In genomic region chr7:99036531-99037175, GRCh38 we compare ENCODE assay signal across 8 cellular contexts.
DNase-seq lines count a peak whose midpoint lies in the region; ATAC-seq and TF ChIP-seq lines count a peak whose summit lies in the region.
"Had no signal": no experiment of that assay in that cellular context is flagged by ENCODE, and none has a peak within 500 bp of the region (broad histone marks: within the 10 kb centered on the region; RNA-seq: fewer than 3 reads in every experiment).

No MANE protein-coding gene starts in this region.

- DNase-seq in PC-9 (no peak), fibroblast of villous mesenchyme (ENCODE audit: low read depth) (peak; percentile 18), sciatic nerve (ENCODE audit: low spot score) (no peak), natural killer cell (no peak), NCI-H510A treated with DMSO at 0.1 percent for 48 hours (lab: John Stamatoyannopoulos, UW) (no peak)
- no peak for DNase-seq in stimulated activated CD8-positive, alpha-beta memory T cell treated with anti-CD3 and anti-CD28 coated beads, Interleukin-4, amount 100 ng/mL, for 48 hours
- DNase-seq: naive B cell had no signal

- peak; percentile 14; the same call in 1 of the 2 replicates for TF ChIP-seq CTCF in GM12875 (IDR thresholded peaks at IDR 0.05; ENCODE audit: borderline replicate concordance, insufficient read depth, low read depth, low read length)
- TF ChIP-seq CTCF in PC-9 (conservative IDR thresholded peaks at IDR 0.05) = peak; percentile 45; the same call in 1 of the 2 replicates
- peak; percentile 37 for TF ChIP-seq CTCF in fibroblast of villous mesenchyme (IDR thresholded peaks at IDR 0.05; ENCODE audit: insufficient read depth, low read depth, low read length)
- TF ChIP-seq CTCF in natural killer cell (IDR thresholded peaks at IDR 0.05) = no peak

- no peaks in the 10 kb centered on the region for H3K27me3 Mint-ChIP-seq in natural killer cell (ENCODE audit: low read depth in 2 of 2)
- H3K27me3 Mint-ChIP-seq: naive B cell had no signal

- H3K4me3 Mint-ChIP-seq in natural killer cell = no peak overlapping the region

- H3K9me2 ChIP-seq in PC-9 (ENCODE audit: insufficient read depth) = no peaks in the 10 kb centered on the region

- H3K27ac Mint-ChIP-seq in natural killer cell = no peak overlapping the region

- H3K9me3 Mint-ChIP-seq in natural killer cell = no peaks in the 10 kb centered on the region
- H3K9me3 Mint-ChIP-seq: naive B cell had no signal

- H3K36me3 Mint-ChIP-seq in natural killer cell = peaks cover 7% of the 10 kb centered on the region

- peaks cover 39% of the 10 kb centered on the region; the same call in 1 of the 2 replicates for H3F3A ChIP-seq in PC-9 (ENCODE audit: insufficient read depth, low read depth)

- no peaks in the 10 kb centered on the region for H3K79me2 ChIP-seq in PC-9 (ENCODE audit: low read depth)

- no peak overlapping the region for H3K27ac ChIP-seq in PC-9

- no peak overlapping the region for H2AFZ ChIP-seq in PC-9

- H3K4me2 ChIP-seq in PC-9 = no peak overlapping the region

- H3K36me3 ChIP-seq in PC-9 (ENCODE audit: low read depth) = peaks cover 72% of the 10 kb centered on the region

- H4K20me1 ChIP-seq in PC-9 (ENCODE audit: insufficient read depth) = peaks cover 16% of the 10 kb centered on the region

- intact Hi-C loops in PC-9 (cut with micrococcal nuclease; ENCODE audit: unreplicated experiment) = no loop called here
- intact Hi-C loops in sciatic nerve (cut with DNase I) = loop anchor here (5.0 kb wide), 1 partner anchor 286 kb away; no protein-coding TSS in a partner anchor
- intact Hi-C loops in natural killer cell (cut with micrococcal nuclease) = no loop called here

- H3K27me3 ChIP-seq in PC-9 (ENCODE audit: insufficient read depth, low read depth) = no peaks in the 10 kb centered on the region

- BruUV-seq in PC-9 (replicated peaks; lab: Mats Ljungman, UMichigan) = no TSS peak

- H3K4me3 ChIP-seq in GM12875 (ENCODE audit: low read depth, low read length) (no peak overlapping the region), PC-9 (no peak overlapping the region), fibroblast of villous mesenchyme (ENCODE audit: low read depth, low read length) (no peak overlapping the region)

- POLR2A ChIA-PET in PC-9 (lab: Charles Lee; ENCODE audit: unreplicated experiment) = interaction anchor here (0.7 kb wide), 1 partner anchor 276 kb away, joined by 3 read pairs; no protein-coding TSS in a partner anchor

- H3K4me1 Mint-ChIP-seq in natural killer cell = peaks cover 7% of the 10 kb centered on the region in 2 donors

- CTCF ChIA-PET in PC-9 (lab: Charles Lee) = interaction anchor here (0.6 to 0.7 kb wide), 2 partner anchors 262 to 366 kb away, joined by 5 to 11 read pairs; no protein-coding TSS in a partner anchor

- H3K4me1 ChIP-seq in PC-9 (replicated peaks; ENCODE audit: insufficient read depth) = no peaks in the 10 kb centered on the region

- peak; percentile 66 for ATAC-seq in sciatic nerve
- no peak for ATAC-seq in natural killer cell

- H3K9me3 ChIP-seq in PC-9 (ENCODE audit: insufficient read depth, low read depth) = no peaks in the 10 kb centered on the region
